ENCODE assay signal across 7 cellular contexts in genomic region chr7:6448943-6449543, GRCh38. TPM values are rescaled to one million over a fixed set of nuclear protein-coding genes. Genes with fewer than 3 reads are reported as not detected.
DNase-seq lines count a peak whose midpoint lies in the region; ATAC-seq and TF ChIP-seq lines count a peak whose summit lies in the region.

No MANE protein-coding gene starts in this region.

- H3F3A ChIP-seq in SU-DHL-6 (ENCODE audit: insufficient read depth) = no peaks in the 10 kb centered on the region

- no peak for DNase-seq in HAP-1 (ENCODE audit: low spot score in 2 of 2)
- no peak for DNase-seq in esophagus squamous epithelium (lab: John Stamatoyannopoulos, UW)
- DNase-seq in NCI-H2171 treated with DMSO at 0.1 percent for 48 hours (lab: John Stamatoyannopoulos, UW) = no peak
- DNase-seq in WERI-Rb-1 = no peak

- H3K9me3 ChIP-seq in HAP-1 = no peaks in the 10 kb centered on the region
- no peaks in the 10 kb centered on the region for H3K9me3 ChIP-seq in SU-DHL-6 (ENCODE audit: insufficient read depth, low read length)
- H3K9me3 ChIP-seq in esophagus squamous epithelium = no peaks in the 10 kb centered on the region
- no peaks in the 10 kb centered on the region for H3K9me3 ChIP-seq in WERI-Rb-1 (ENCODE audit: severe bottlenecking)

- TF ChIP-seq CTCF in SU-DHL-6 (IDR thresholded peaks at IDR 0.05; ENCODE audit: insufficient read depth, low read length, poor library complexity, severe bottlenecking) = no peak
- TF ChIP-seq CTCF in esophagus squamous epithelium (IDR thresholded peaks at IDR 0.05) = no peak
- no peak for TF ChIP-seq CTCF in WERI-Rb-1 (IDR thresholded peaks at IDR 0.05; ENCODE audit: low read depth, low read length)

- H3K4me1 ChIP-seq in HAP-1 (peaks cover 7% of the 10 kb centered on the region; the same call in 1 of the 2 replicates), esophagus squamous epithelium (peaks cover 4 to 34% (median 9%) of the 10 kb centered on the region in 3 donors)

- H4K20me1 ChIP-seq in SU-DHL-6 (ENCODE audit: low read depth, low read length) = no peaks in the 10 kb centered on the region

- no peak overlapping the region for H2AFZ ChIP-seq in SU-DHL-6 (ENCODE audit: low read depth, low read length, severe bottlenecking)

- ATAC-seq in GM18858 (IDR thresholded peaks at IDR 0.05; ENCODE audit: unreplicated experiment) = no peak

- H3K9ac ChIP-seq in SU-DHL-6 (ENCODE audit: low read length) = 0 out of 2 replicates have a peak overlapping the region, but pooled peaks have one; percentile 91

- peaks cover 39% of the 10 kb centered on the region for H3K79me2 ChIP-seq in SU-DHL-6 (ENCODE audit: insufficient read depth, low read length)

- H3K4me2 ChIP-seq in SU-DHL-6 (ENCODE audit: low read depth, low read length, poor library complexity, severe bottlenecking) = peak overlapping the region; percentile 82

- TF ChIP-seq POLR2A in esophagus squamous epithelium (IDR thresholded peaks at IDR 0.05) = no peak

- in situ Hi-C loops in HAP-1 (cut with MboI; ENCODE audit: low sequenced_read_pairs) = no loop called here

- H3K36me3 ChIP-seq in HAP-1 (replicated peaks) (peaks cover 18% of the 10 kb centered on the region), SU-DHL-6 (ENCODE audit: low read length) (peaks cover 6% of the 10 kb centered on the region), esophagus squamous epithelium (peaks cover 7 to 20% (median 8%) of the 10 kb centered on the region in 3 donors), WERI-Rb-1 (peaks cover 24% of the 10 kb centered on the region)

- no peaks in the 10 kb centered on the region for H3K27me3 ChIP-seq in HAP-1 (ENCODE audit: low read depth)
- H3K27me3 ChIP-seq in SU-DHL-6 (ENCODE audit: low read length) = no peaks in the 10 kb centered on the region
- H3K27me3 ChIP-seq in esophagus squamous epithelium = no peaks in the 10 kb centered on the region
- no peaks in the 10 kb centered on the region for H3K27me3 ChIP-seq in WERI-Rb-1 (ENCODE audit: insufficient read depth, low read depth, severe bottlenecking)

- H3K9me2 ChIP-seq in SU-DHL-6 (replicated peaks; ENCODE audit: insufficient read depth, low read length) = no peaks in the 10 kb centered on the region

- H3K27ac ChIP-seq in SU-DHL-6 (ENCODE audit: low read depth, low read length) = no peak overlapping the region
- H3K27ac ChIP-seq in esophagus squamous epithelium = peak overlapping the region; percentile 90 to 96 (median 92)
- peak overlapping the region in 12 of 21 experiments; percentile 2 to 95 (median 86) for H3K27ac ChIP-seq in skin epidermis
- H3K27ac ChIP-seq in WERI-Rb-1 = no peak overlapping the region

- intact Hi-C loops in esophagus squamous epithelium (cut with DNase I) = no loop called here

- WGBS in esophagus squamous epithelium, 2 donors = 86 to 90% methylated on average over 11 to 16 of the region's 16 CpGs

- peak overlapping the region; percentile 99 for H3K4me3 ChIP-seq in HAP-1
- no peak overlapping the region for H3K4me3 ChIP-seq in SU-DHL-6 (ENCODE audit: insufficient read depth, low read length, poor library complexity, severe bottlenecking)
- peak overlapping the region in 1 of 4 donors; percentile 73 for H3K4me3 ChIP-seq in esophagus squamous epithelium
- H3K4me3 ChIP-seq in skin epidermis = peak overlapping the region in 1 of 7 experiments; percentile 96
- H3K4me3 ChIP-seq in WERI-Rb-1 (ENCODE audit: low read depth, low read length) = no peak overlapping the region

RNA-seq across cellular contexts. Expression of gene DAGLB, which starts 1.3 kb away (rescaled TPM):
- 10 to 100 TPM in 3 of 4 donors, 1 to 10 TPM in 1; 7.1 to 12.4 (median 10.6) TPM for total RNA-seq in esophagus squamous epithelium

RNA-seq across cellular contexts. Expression of gene KDELR2, which starts 34.9 kb away (rescaled TPM):
- total RNA-seq in esophagus squamous epithelium = 10 to 100 TPM; 53.4 to 92.3 (median 65.8) TPM

Comparison
In these comparisons a context has a peak if more than half of its experiments do, and no peak if none do; other contexts are left out.
1. H3K27ac ChIP-seq: peak in esophagus squamous epithelium (4 of 4) and skin epidermis (12 of 21); none in SU-DHL-6 (single experiment) and WERI-Rb-1 (single experiment).